In genomic region chr14:103121846-103122577, GRCh38 we compare ENCODE assay signal across 8 cellular contexts. TPM values are rescaled to one million over a fixed set of nuclear protein-coding genes. Genes with fewer than 3 reads are reported as not detected.
DNase-seq lines count a peak whose midpoint lies in the region; ATAC-seq, FAIRE-seq and TF ChIP-seq lines count a peak whose summit lies in the region.

No MANE protein-coding gene starts in this region.

- H2AFZ ChIP-seq in endothelial cell of umbilical vein (ENCODE audit: low read depth, low read length): peak overlapping the region; percentile 9

- dilution Hi-C loops in endothelial cell of umbilical vein (cut with MboI; ENCODE audit: extremely low pct_ligation_motif_present, low sequenced_read_pairs): no loop called here

- peaks cover 38% of the 10 kb centered on the region for H3K27me3 Mint-ChIP-seq in activated naive CD8-positive, alpha-beta T cell treated with anti-CD3 and anti-CD28 coated beads for 36 hours
- H3K27me3 Mint-ChIP-seq in activated T-helper 17 cell treated with anti-CD3 and anti-CD28 coated beads, Interleukin-2, amount 50 U/mL, for 72 hours: peaks cover 13% of the 10 kb centered on the region

- FAIRE-seq in endothelial cell of umbilical vein (lab: Jason Lieb, UNC): peak; percentile 88

- BruUV-seq in endothelial cell of umbilical vein (replicated peaks; lab: Mats Ljungman, UMichigan): no TSS peak

- H3K4me3 ChIP-seq in HUES6 (ENCODE audit: low read depth, low read length) (peak overlapping the region; percentile 59), NT2/D1 (ENCODE audit: insufficient read length, low read depth) (peak overlapping the region; percentile 32), endothelial cell of umbilical vein (replicated peaks in 1 of 3; ENCODE audit: insufficient read depth in 1 of 3, low read depth in 1 of 3, low read length in 3 of 3) (no peak overlapping the region)

- H3K4me1 ChIP-seq in HUES6 (ENCODE audit: control insufficient read depth, insufficient read depth, low read length) (peaks cover 35% of the 10 kb centered on the region), NT2/D1 (ENCODE audit: insufficient read depth, insufficient read length) (peaks cover 8% of the 10 kb centered on the region), endothelial cell of umbilical vein (ENCODE audit: control insufficient read depth, extremely low read depth, insufficient read depth, low read length) (peaks cover 32% of the 10 kb centered on the region)

- H3K27ac ChIP-seq in HUES6 (ENCODE audit: low read depth, low read length) (peak overlapping the region; percentile 38; the same call in 1 of the 2 replicates), endothelial cell of umbilical vein (ENCODE audit: insufficient read depth, low read depth, low read length) (peak overlapping the region; percentile 42)

- CTCF ChIA-PET in endothelial cell of umbilical vein (lab: Charles Lee): interaction anchor here (1.0 to 2.2 kb wide), 2 partner anchors 15 to 17 kb away, joined by 3 to 15 read pairs; no protein-coding TSS in a partner anchor

- H3K4me2 ChIP-seq in endothelial cell of umbilical vein (ENCODE audit: insufficient read depth, low read length): peak overlapping the region; percentile 8

- no peaks in the 10 kb centered on the region for H3K79me2 ChIP-seq in endothelial cell of umbilical vein (ENCODE audit: control insufficient read depth, insufficient read depth, low read length)

- no peak for TF ChIP-seq CTCF in endothelial cell of umbilical vein (IDR thresholded peaks at IDR 0.05; ENCODE audit: extremely low read depth in 1 of 2, insufficient read depth in 1 of 2, low read depth in 1 of 2, low read length in 2 of 2)

- no peaks in the 10 kb centered on the region for H3K9me1 ChIP-seq in endothelial cell of umbilical vein (replicated peaks; ENCODE audit: control insufficient read depth, extremely low read depth, insufficient read depth, low read length)

- H3K27me3 ChIP-seq in HUES6 (ENCODE audit: control insufficient read depth, insufficient read depth, low read length) (peaks cover 25% of the 10 kb centered on the region; the same call in 1 of the 2 replicates), NT2/D1 (ENCODE audit: insufficient read depth, insufficient read length) (no peaks in the 10 kb centered on the region), endothelial cell of umbilical vein (ENCODE audit: control insufficient read depth in 2 of 2, insufficient read depth in 2 of 2, low read length in 2 of 2) (no peaks in the 10 kb centered on the region)

- POLR2A ChIA-PET in endothelial cell of umbilical vein (lab: Charles Lee): no interaction called here

- H3K36me3 ChIP-seq in HUES6 (ENCODE audit: control insufficient read depth, insufficient read depth, low read length) (no peaks in the 10 kb centered on the region), NT2/D1 (ENCODE audit: insufficient read depth, insufficient read length, low read length) (peaks cover 18% of the 10 kb centered on the region), endothelial cell of umbilical vein (ENCODE audit: control insufficient read depth in 2 of 2, extremely low read depth in 1 of 2, insufficient read depth in 2 of 2, low read length in 2 of 2) (no peaks in the 10 kb centered on the region)

- H3K4me1 Mint-ChIP-seq in activated naive CD8-positive, alpha-beta T cell treated with anti-CD3 and anti-CD28 coated beads for 36 hours: no peaks in the 10 kb centered on the region
- H3K4me1 Mint-ChIP-seq in activated T-helper 17 cell treated with anti-CD3 and anti-CD28 coated beads, Interleukin-2, amount 50 U/mL, for 72 hours: no peaks in the 10 kb centered on the region

- H3K9me3 ChIP-seq in HUES6 (ENCODE audit: control insufficient read depth, insufficient read depth, low read depth, low read length) (no peaks in the 10 kb centered on the region), NT2/D1 (ENCODE audit: insufficient read depth, low read length) (no peaks in the 10 kb centered on the region), endothelial cell of umbilical vein (replicated peaks; ENCODE audit: control insufficient read depth, insufficient read depth, low read length) (no peaks in the 10 kb centered on the region)

- no peak overlapping the region for H3K27ac Mint-ChIP-seq in activated naive CD8-positive, alpha-beta T cell treated with anti-CD3 and anti-CD28 coated beads for 36 hours
- H3K27ac Mint-ChIP-seq in activated T-helper 17 cell treated with anti-CD3 and anti-CD28 coated beads, Interleukin-2, amount 50 U/mL, for 72 hours: no peak overlapping the region

- H3K9ac ChIP-seq in HUES6 (ENCODE audit: low read length) (peak overlapping the region; percentile 37), NT2/D1 (ENCODE audit: insufficient read length, low read depth) (peak overlapping the region; percentile 76), endothelial cell of umbilical vein (replicated peaks; ENCODE audit: extremely low read depth, insufficient read depth, low read length) (no peak overlapping the region)

- H3K36me3 Mint-ChIP-seq in activated naive CD8-positive, alpha-beta T cell treated with anti-CD3 and anti-CD28 coated beads for 36 hours: no peaks in the 10 kb centered on the region
- no peaks in the 10 kb centered on the region for H3K36me3 Mint-ChIP-seq in activated T-helper 17 cell treated with anti-CD3 and anti-CD28 coated beads, Interleukin-2, amount 50 U/mL, for 72 hours (ENCODE audit: low read depth)

- DNase-seq in ACHN: peak; percentile 92
- no peak for DNase-seq in NT2/D1 (ENCODE audit: low read depth, low spot score)
- peak; percentile 73 for DNase-seq in endothelial cell of umbilical vein (ENCODE audit: low read depth, low spot score)
- peak; percentile 87 for DNase-seq in mucosa of gallbladder (ENCODE audit: low spot score)
- no peak for DNase-seq in activated naive CD8-positive, alpha-beta T cell treated with anti-CD3 and anti-CD28 coated beads for 36 hours

- H3K4me3 Mint-ChIP-seq in activated naive CD8-positive, alpha-beta T cell treated with anti-CD3 and anti-CD28 coated beads for 36 hours: no peak overlapping the region
- no peak overlapping the region for H3K4me3 Mint-ChIP-seq in activated T-helper 17 cell treated with anti-CD3 and anti-CD28 coated beads, Interleukin-2, amount 50 U/mL, for 72 hours

- TF ChIP-seq POLR2A in endothelial cell of umbilical vein (IDR thresholded peaks at IDR 0.05; ENCODE audit: low read depth, low read length): no peak

- in situ Hi-C loops in ACHN (cut with HindIII; ENCODE audit: low pct_ligation_motif_present, low pct_unique_long_range_greater_than_20kb, low sequenced_read_pairs): no loop called here

- no peak for ATAC-seq in GM19023 (IDR thresholded peaks at IDR 0.05; ENCODE audit: unreplicated experiment)
- no peak for ATAC-seq in activated T-helper 17 cell treated with anti-CD3 and anti-CD28 coated beads, Interleukin-2, amount 50 U/mL, for 72 hours (replicated peaks)

- H4K20me1 ChIP-seq in endothelial cell of umbilical vein (replicated peaks; ENCODE audit: control insufficient read depth, extremely low read depth, insufficient read depth, low read length): no peaks in the 10 kb centered on the region

- no peaks in the 10 kb centered on the region for H3K9me3 Mint-ChIP-seq in activated naive CD8-positive, alpha-beta T cell treated with anti-CD3 and anti-CD28 coated beads for 36 hours
- H3K9me3 Mint-ChIP-seq in activated T-helper 17 cell treated with anti-CD3 and anti-CD28 coated beads, Interleukin-2, amount 50 U/mL, for 72 hours: no peaks in the 10 kb centered on the region

- intact Hi-C loops in endothelial cell of umbilical vein (cut with micrococcal nuclease): loop anchor here (2.0 to 10.0 kb wide), 2 partner anchors 13 to 263 kb away; partner anchors contain the start of gene MARK3

TF ChIP-seq in endothelial cell of umbilical vein, 7 proteins besides CTCF, POLR2A, EP300 and RAD21 (continues in another document):
- no peak for TF ChIP-seq EZH2 (IDR thresholded peaks at IDR 0.05; ENCODE audit: borderline replicate concordance, low read depth, low read length, severe bottlenecking)

RNA-seq across cellular contexts. Expression of gene TNFAIP2, which starts 1.2 kb away (rescaled TPM):
- 31.6 and 37.5 TPM in 2 replicates for total RNA-seq in endothelial cell of umbilical vein
- 42.7 and 48.5 TPM in 2 replicates for polyA plus RNA-seq in endothelial cell of umbilical vein
- 17.1 and 22.4 TPM in 2 replicates for polyA plus RNA-seq in endothelial cell of umbilical vein (2011; cell fraction: cytosol; rRNA removed)
- 137 and 182 TPM in 2 replicates for polyA plus RNA-seq in endothelial cell of umbilical vein (2011; cell fraction: nucleus; rRNA removed)
- 28.3 and 36.7 TPM in 2 replicates for polyA plus RNA-seq in endothelial cell of umbilical vein (2012)
- polyA minus RNA-seq in endothelial cell of umbilical vein: 24.5 and 32.4 TPM in 2 replicates
- 136 TPM for polyA minus RNA-seq in endothelial cell of umbilical vein (2011; cell fraction: cytosol; rRNA and poly(A)+ RNA removed)
- polyA minus RNA-seq in endothelial cell of umbilical vein (2011; cell fraction: nucleus; rRNA and poly(A)+ RNA removed): 13.7 and 21.2 TPM in 2 replicates
- 133 TPM for total RNA-seq in mucosa of gallbladder
- total RNA-seq in activated naive CD8-positive, alpha-beta T cell treated with anti-CD3 and anti-CD28 coated beads for 36 hours: under 1 TPM; 0.10 to 0.85 TPM
- 1 to 10 TPM; 3.0 to 4.0 TPM for total RNA-seq in activated T-helper 17 cell treated with anti-CD3 and anti-CD28 coated beads, Interleukin-2, amount 50 U/mL, for 72 hours

RNA-seq across cellular contexts. Expression of gene EXOC3L4, which starts 27.5 kb away (rescaled TPM):
- total RNA-seq in endothelial cell of umbilical vein: not detected in 2 replicates
- polyA plus RNA-seq in endothelial cell of umbilical vein: not detected in 2 replicates
- polyA plus RNA-seq in endothelial cell of umbilical vein (2011; cell fraction: cytosol; rRNA removed): not detected in 2 replicates
- polyA plus RNA-seq in endothelial cell of umbilical vein (2011; cell fraction: nucleus; rRNA removed): not detected in 2 replicates
- polyA plus RNA-seq in endothelial cell of umbilical vein (2012): not detected in 2 replicates
- not detected in 2 replicates for polyA minus RNA-seq in endothelial cell of umbilical vein
- not detected for polyA minus RNA-seq in endothelial cell of umbilical vein (2011; cell fraction: cytosol; rRNA and poly(A)+ RNA removed)
- polyA minus RNA-seq in endothelial cell of umbilical vein (2011; cell fraction: nucleus; rRNA and poly(A)+ RNA removed): not detected in 2 replicates
- total RNA-seq in mucosa of gallbladder: 22.9 TPM
- not detected for total RNA-seq in activated naive CD8-positive, alpha-beta T cell treated with anti-CD3 and anti-CD28 coated beads for 36 hours
- not detected for total RNA-seq in activated T-helper 17 cell treated with anti-CD3 and anti-CD28 coated beads, Interleukin-2, amount 50 U/mL, for 72 hours

RNA-seq across cellular contexts. Expression of gene LBHD2, which starts 38.0 kb away (rescaled TPM):
- total RNA-seq in endothelial cell of umbilical vein (not detected in 2 replicates), mucosa of gallbladder (0.60 TPM)
- polyA plus RNA-seq in endothelial cell of umbilical vein: not detected in 2 replicates
- not detected in 2 replicates for polyA plus RNA-seq in endothelial cell of umbilical vein (2011; cell fraction: cytosol; rRNA removed)
- not detected in 2 replicates for polyA plus RNA-seq in endothelial cell of umbilical vein (2011; cell fraction: nucleus; rRNA removed)
- not detected in 2 replicates for polyA plus RNA-seq in endothelial cell of umbilical vein (2012)
- not detected in 2 replicates for polyA minus RNA-seq in endothelial cell of umbilical vein
- polyA minus RNA-seq in endothelial cell of umbilical vein (2011; cell fraction: cytosol; rRNA and poly(A)+ RNA removed): not detected
- not detected in 2 replicates for polyA minus RNA-seq in endothelial cell of umbilical vein (2011; cell fraction: nucleus; rRNA and poly(A)+ RNA removed)
- not detected for total RNA-seq in activated naive CD8-positive, alpha-beta T cell treated with anti-CD3 and anti-CD28 coated beads for 36 hours
- not detected for total RNA-seq in activated T-helper 17 cell treated with anti-CD3 and anti-CD28 coated beads, Interleukin-2, amount 50 U/mL, for 72 hours

Comparison
In these comparisons a context has a peak if more than half of its experiments do, and no peak if none do; other contexts are left out.
1. DNase-seq: peak in ACHN (single experiment), endothelial cell of umbilical vein (single experiment) and mucosa of gallbladder (single experiment); none in NT2/D1 (single experiment) and activated naive CD8-positive, alpha-beta T cell treated with anti-CD3 and anti-CD28 coated beads for 36 hours (single experiment).
2. H3K4me3 ChIP-seq: peak in HUES6 (single experiment) and NT2/D1 (single experiment); none in endothelial cell of umbilical vein (0 of 3).
3. RNA of gene EXOC3L4, which starts 27.5 kb away (total RNA-seq): 22.9 TPM in mucosa of gallbladder (single experiment); not detected in endothelial cell of umbilical vein, not detected in activated naive CD8-positive, alpha-beta T cell treated with anti-CD3 and anti-CD28 coated beads for 36 hours and not detected in activated T-helper 17 cell treated with anti-CD3 and anti-CD28 coated beads, Interleukin-2, amount 50 U/mL, for 72 hours; every median in the first group is over 10 times any median in the second.